Comparison of ENCODE assay signal across 14 cellular contexts in genomic region chr5:56615750-56616149, GRCh38.
DNase-seq lines count a peak whose midpoint lies in the region; ATAC-seq and TF ChIP-seq lines count a peak whose summit lies in the region.
"Had no signal": no experiment of that assay in that cellular context is flagged by ENCODE, and none has a peak within 500 bp of the region (broad histone marks: within the 10 kb centered on the region; RNA-seq: fewer than 3 reads in every experiment).

No MANE protein-coding gene starts in this region.

- DNase-seq in Right ventricle myocardium inferior (ENCODE audit: missing footprints): no peak
- no peak for DNase-seq in cardiac septum (ENCODE audit: low spot score)
- no peak for DNase-seq in body of pancreas
- peak; percentile 84 for DNase-seq in left kidney (ENCODE audit: low read depth, low spot score)
- no peak for DNase-seq in osteoblast (ENCODE audit: insufficient read length, low spot score, missing footprints)
- DNase-seq in cerebellum (ENCODE audit: low spot score): no peak
- DNase-seq: activated CD8-positive, alpha-beta memory T cell treated with anti-CD3 and anti-CD28 coated beads for 24 hours; activated naive CD8-positive, alpha-beta T cell treated with anti-CD3 and anti-CD28 coated beads, Interleukin-2, amount 50 U/mL, for 24 hours; effector CD8-positive, alpha-beta T cell; hypothalamus; mucosa of descending colon; NCI-H187 treated with DMSO at 0.1 percent for 48 hours had no signal

- H2AFZ ChIP-seq in osteoblast (ENCODE audit: low read length): no peak overlapping the region

- H3K4me1 ChIP-seq in body of pancreas (peaks cover 8% of the 10 kb centered on the region), thymus (ENCODE audit: control insufficient read depth, insufficient read depth, low read length) (peaks cover 6% of the 10 kb centered on the region), osteoblast (ENCODE audit: insufficient read depth, low read length) (peaks cover under 1% of the 10 kb centered on the region)

- WGBS in body of pancreas, 2 donors: 21 to 29% methylated on average over 3 of the region's 3 CpGs
- 39% methylated on average over 3 of the region's 3 CpGs for WGBS in thymus

- no peaks in the 10 kb centered on the region for H3K36me3 ChIP-seq in body of pancreas (replicated peaks in 1 of 2; ENCODE audit: insufficient read depth in 1 of 2, low read depth in 2 of 2)
- no peaks in the 10 kb centered on the region for H3K36me3 ChIP-seq in thymus (ENCODE audit: control insufficient read depth, insufficient read depth)
- H3K36me3 ChIP-seq in osteoblast (ENCODE audit: insufficient read depth, low read length): no peaks in the 10 kb centered on the region

- H3K4me2 ChIP-seq in osteoblast (ENCODE audit: insufficient read depth, low read length): no peak overlapping the region

- H3K4me3 ChIP-seq in body of pancreas (no peak overlapping the region), thymus (ENCODE audit: low read length) (no peak overlapping the region), osteoblast (ENCODE audit: insufficient read depth, low read length) (no peak overlapping the region)
- H3K4me3 ChIP-seq: mucosa of descending colon had no signal

- no peaks in the 10 kb centered on the region for H4K20me1 ChIP-seq in osteoblast (ENCODE audit: insufficient read depth, low read length)

- TF ChIP-seq POLR2A in body of pancreas (IDR thresholded peaks at IDR 0.05): no peak

- TF ChIP-seq CTCF in body of pancreas (IDR thresholded peaks at IDR 0.05) (no peak), osteoblast (IDR thresholded peaks at IDR 0.05; ENCODE audit: extremely low read depth, low read depth, low read length) (no peak)

- H3K9me3 ChIP-seq in body of pancreas (no peaks in the 10 kb centered on the region), thymus (ENCODE audit: control insufficient read depth) (no peaks in the 10 kb centered on the region), osteoblast (ENCODE audit: low read depth, low read length) (peaks cover 6% of the 10 kb centered on the region)

- H3K27ac ChIP-seq in body of pancreas (peak overlapping the region in 2 of 4 donors; percentile 20 to 53), thymus (ENCODE audit: low read depth) (peak overlapping the region; percentile 49), osteoblast (ENCODE audit: low read depth, low read length) (no peak overlapping the region)

- no peaks in the 10 kb centered on the region for H3K79me2 ChIP-seq in osteoblast (ENCODE audit: insufficient read depth, low read length)

- intact Hi-C loops in Right ventricle myocardium inferior (cut with DNase I): loop anchor here (5.0 to 10.0 kb wide), 2 partner anchors 199 to 343 kb away; partner anchors contain the start of gene MAP3K1
- intact Hi-C loops in cardiac septum (cut with DNase I): loop anchor here (10.0 kb wide), 1 partner anchor 261 kb away; no protein-coding TSS in a partner anchor
- intact Hi-C loops in body of pancreas (cut with DNase I): no loop called here

- ATAC-seq in Right ventricle myocardium inferior (peak; percentile 72), body of pancreas (peak; percentile 48), GM21723 (IDR thresholded peaks at IDR 0.05; ENCODE audit: unreplicated experiment) (no peak)
- ATAC-seq: activated naive CD8-positive, alpha-beta T cell treated with anti-CD3 and anti-CD28 coated beads, Interleukin-2, amount 50 U/mL, for 24 hours; mucosa of descending colon had no signal

- H3K27me3 ChIP-seq in body of pancreas (no peaks in the 10 kb centered on the region), thymus (ENCODE audit: control insufficient read depth, insufficient read depth) (no peaks in the 10 kb centered on the region), osteoblast (ENCODE audit: insufficient read depth, low read length) (no peaks in the 10 kb centered on the region)
